Comparison of ENCODE assay signal across 9 cellular contexts in the genomic region with DNA sequence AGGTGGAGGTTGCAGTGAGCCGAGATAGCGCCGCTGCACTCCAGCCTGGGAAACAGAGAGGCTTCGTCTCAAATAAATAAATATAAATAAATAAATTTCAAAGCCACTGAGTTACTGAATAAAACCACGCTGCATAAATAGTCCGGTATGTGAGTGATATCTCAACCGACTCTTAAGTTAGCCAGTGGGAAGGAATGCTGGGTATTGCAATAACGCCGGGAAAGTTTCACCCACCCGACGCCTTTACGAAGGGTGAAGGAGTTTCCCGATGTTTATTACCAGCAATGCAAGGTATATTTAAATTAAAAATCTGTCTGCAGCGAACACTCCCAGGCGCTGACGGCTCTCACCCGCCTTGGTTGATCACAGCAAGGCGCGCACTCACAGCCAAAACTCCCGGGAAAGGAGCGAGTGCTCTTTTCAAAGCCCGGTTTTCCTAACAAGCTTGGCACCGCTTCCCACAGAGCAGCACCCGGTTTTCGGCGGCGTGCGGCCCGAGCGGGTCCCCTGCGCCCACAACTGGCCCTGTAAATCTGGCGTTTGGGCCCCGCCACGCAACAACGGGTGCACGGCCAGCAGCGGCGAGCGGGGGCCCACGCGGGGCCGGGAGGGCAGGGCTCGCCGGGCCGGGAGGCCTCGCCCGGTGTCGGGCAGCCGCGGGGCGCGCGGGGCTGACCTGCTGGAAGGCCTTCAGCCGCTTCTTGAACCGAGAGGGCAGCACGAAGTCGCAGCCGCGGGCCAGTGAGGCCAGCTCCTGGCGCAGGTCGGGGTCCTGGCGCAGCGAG. TPM values are rescaled to one million over a fixed set of nuclear protein-coding genes. Genes with fewer than 3 reads are reported as not detected.
A peak's percentile ranks its signal among the peaks of the same experiment; 100 is the strongest.
DNase-seq lines count a peak whose midpoint lies in the region; ATAC-seq and TF ChIP-seq lines count a peak whose summit lies in the region.
"Had no signal": no experiment of that assay in that cellular context is flagged by ENCODE, and none has a peak within 500 bp of the region (broad histone marks: within the 10 kb centered on the region; RNA-seq: fewer than 3 reads in every experiment).

No MANE protein-coding gene starts in this region.

- H3K27ac ChIP-seq in VCaP (peak overlapping the region; percentile 58), prostate gland (no peak overlapping the region)
- H3K27ac ChIP-seq in effector memory CD4-positive, alpha-beta T cell (ENCODE audit: insufficient read depth, low read length, poor library complexity, severe bottlenecking), result no peak overlapping the region

- no peaks in the 10 kb centered on the region for H3K27me3 ChIP-seq in prostate gland (replicated peaks; ENCODE audit: insufficient read depth)
- peaks cover 4% of the 10 kb centered on the region for H3K27me3 ChIP-seq in effector memory CD4-positive, alpha-beta T cell (replicated peaks; ENCODE audit: control insufficient read depth, insufficient read depth, low read length, poor library complexity, severe bottlenecking)

- ATAC-seq in HG02852 (IDR thresholded peaks at IDR 0.05; ENCODE audit: unreplicated experiment) (no peak), GM18861 (IDR thresholded peaks at IDR 0.05; ENCODE audit: unreplicated experiment) (no peak)

- DNase-seq in EH (ENCODE audit: low read depth), result peak; percentile 65
- peak; percentile 34 for DNase-seq in fibroblast of pulmonary artery (ENCODE audit: low read depth)
- no peak for DNase-seq in prostate gland (ENCODE audit: low spot score)
- DNase-seq in effector memory CD4-positive, alpha-beta T cell, result no peak
- no peak for DNase-seq in NCI-H345 (lab: John Stamatoyannopoulos, UW)
- DNase-seq: NCI-H2081 treated with DMSO at 0.1 percent for 48 hours had no signal

- H3K4me1 ChIP-seq in prostate gland (replicated peaks), result peaks cover 4% of the 10 kb centered on the region
- peaks cover 14% of the 10 kb centered on the region for H3K4me1 ChIP-seq in effector memory CD4-positive, alpha-beta T cell (ENCODE audit: control insufficient read depth, insufficient read depth, low read length, poor library complexity, severe bottlenecking)

- WGBS in prostate gland, result 12% methylated on average over 46 of the region's 63 CpGs

- TF ChIP-seq CTCF in VCaP (conservative IDR thresholded peaks at IDR 0.05) (no peak), fibroblast of pulmonary artery (IDR thresholded peaks at IDR 0.05; ENCODE audit: low read length, missing control alignments) (no peak), prostate gland (IDR thresholded peaks at IDR 0.05) (no peak)

- intact Hi-C loops in prostate gland (cut with DNase I), result no loop called here

- H3K4me3 ChIP-seq in fibroblast of pulmonary artery (replicated peaks; ENCODE audit: low read depth, low read length), result peak overlapping the region; percentile 41
- H3K4me3 ChIP-seq in prostate gland, result peak overlapping the region; percentile 29 to 39
- no peak overlapping the region for H3K4me3 ChIP-seq in effector memory CD4-positive, alpha-beta T cell (ENCODE audit: insufficient read depth, low read depth, low read length, poor library complexity, severe bottlenecking)

- H3K36me3 ChIP-seq in prostate gland, result no peaks in the 10 kb centered on the region
- H3K36me3 ChIP-seq in effector memory CD4-positive, alpha-beta T cell (ENCODE audit: control insufficient read depth, insufficient read depth, low read length), result no peaks in the 10 kb centered on the region

- no peak for TF ChIP-seq POLR2A in prostate gland (IDR thresholded peaks at IDR 0.05)

- no peaks in the 10 kb centered on the region for H3K9me3 ChIP-seq in prostate gland
- H3K9me3 ChIP-seq in effector memory CD4-positive, alpha-beta T cell (ENCODE audit: control insufficient read depth, low read length), result no peaks in the 10 kb centered on the region

RNA-seq across cellular contexts. Expression of a gene that starts 13.7 kb away (rescaled TPM):
- 10 to 100 TPM; 20.6 to 73.2 TPM for total RNA-seq in prostate gland

RNA-seq across cellular contexts. Expression of a gene that starts 54.5 kb away (rescaled TPM):
- 10 to 100 TPM; 43.9 to 69.6 TPM for total RNA-seq in prostate gland

Comparison
In these comparisons a context has a peak if more than half of its experiments do, and no peak if none do; other contexts are left out.
1. DNase-seq: peak in EH (single experiment) and fibroblast of pulmonary artery (single experiment); none in prostate gland (single experiment), effector memory CD4-positive, alpha-beta T cell (0 of 3) and NCI-H345 (single experiment).